In the genomic region with DNA sequence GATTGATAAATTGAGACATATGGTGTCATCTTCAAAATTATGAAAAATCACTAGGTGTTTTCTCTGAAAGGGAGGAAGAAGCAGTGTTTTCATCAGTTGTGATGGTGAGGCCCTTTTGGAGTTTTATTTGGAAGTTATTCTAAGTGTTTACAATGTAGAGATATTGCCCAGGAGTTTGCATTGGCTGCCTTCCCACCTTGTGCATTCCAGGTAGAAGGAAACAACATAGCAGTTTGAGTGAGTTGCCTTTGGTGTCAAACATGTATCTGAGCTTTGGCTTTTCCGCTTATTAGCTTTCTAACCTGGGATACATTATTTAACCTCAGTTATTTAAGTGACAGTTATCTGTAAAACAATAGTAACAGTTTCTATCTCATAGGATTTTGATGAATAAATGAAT, we compare ENCODE assay signal across 14 cellular contexts.
"Had no signal": no experiment of that assay in that cellular context is flagged by ENCODE, and none has a peak within 500 bp of the region (broad histone marks: within the 10 kb centered on the region; RNA-seq: fewer than 3 reads in every experiment).

No MANE protein-coding gene starts in this region.

- H3K27me3 Mint-ChIP-seq: activated CD4-positive, alpha-beta memory T cell treated with anti-CD3 and anti-CD28 coated beads for 36 hours; activated CD8-positive, alpha-beta memory T cell treated with anti-CD3 and anti-CD28 coated beads, Interleukin-2, amount 10 ng/mL, durations not matched to agents 7 days and 5 days; activated T-cell treated with anti-CD3 and anti-CD28 coated beads, Interleukin-2, amount 50 U/mL, for 24 hours; stimulated activated naive CD8-positive, alpha-beta T cell treated with anti-CD3 and anti-CD28 coated beads, Interleukin-15, Interleukin-2, amounts not matched to agents 100 ng/mL and 50 ng/mL, for 24 hours had no signal

- H3K9me3 Mint-ChIP-seq: activated CD4-positive, alpha-beta memory T cell treated with anti-CD3 and anti-CD28 coated beads for 36 hours; activated naive CD4-positive, alpha-beta T cell treated with anti-CD3 and anti-CD28 coated beads, Interleukin-2, amount 50 U/mL, for 72 hours; activated T-cell treated with anti-CD3 and anti-CD28 coated beads, Interleukin-2, amount 50 U/mL, for 24 hours; nephron progenitor cell; stimulated activated naive CD8-positive, alpha-beta T cell treated with anti-CD3 and anti-CD28 coated beads, Interleukin-15, Interleukin-2, amounts not matched to agents 100 ng/mL and 50 ng/mL, for 24 hours had no signal

- ATAC-seq: activated CD8-positive, alpha-beta memory T cell treated with anti-CD3 and anti-CD28 coated beads, Interleukin-2, amount 10 ng/mL, durations not matched to agents 7 days and 5 days; activated naive CD4-positive, alpha-beta T cell treated with anti-CD3 and anti-CD28 coated beads, Interleukin-2, amount 50 U/mL, for 72 hours; sciatic nerve had no signal

- H3K36me3 ChIP-seq: colonic mucosa had no signal

- H3K4me3 ChIP-seq: colonic mucosa, testis had no signal

- H3K9me3 ChIP-seq: colonic mucosa, testis had no signal

- H3K36me3 Mint-ChIP-seq: activated CD4-positive, alpha-beta memory T cell treated with anti-CD3 and anti-CD28 coated beads for 36 hours; activated naive CD4-positive, alpha-beta T cell treated with anti-CD3 and anti-CD28 coated beads, Interleukin-2, amount 50 U/mL, for 72 hours had no signal

- H3K4me3 Mint-ChIP-seq: activated CD4-positive, alpha-beta memory T cell treated with anti-CD3 and anti-CD28 coated beads for 36 hours; activated CD8-positive, alpha-beta memory T cell treated with anti-CD3 and anti-CD28 coated beads, Interleukin-2, amount 10 ng/mL, durations not matched to agents 7 days and 5 days; activated T-cell treated with anti-CD3 and anti-CD28 coated beads, Interleukin-2, amount 50 U/mL, for 24 hours; nephron progenitor cell; stimulated activated naive CD8-positive, alpha-beta T cell treated with anti-CD3 and anti-CD28 coated beads, Interleukin-15, Interleukin-2, amounts not matched to agents 100 ng/mL and 50 ng/mL, for 24 hours had no signal

- H3K27ac ChIP-seq: colonic mucosa, testis, WERI-Rb-1 had no signal

- H3K27me3 ChIP-seq: colonic mucosa, testis had no signal

- H3K4me1 ChIP-seq: colonic mucosa, testis had no signal

- H3K27ac Mint-ChIP-seq: activated CD4-positive, alpha-beta memory T cell treated with anti-CD3 and anti-CD28 coated beads for 36 hours; activated CD8-positive, alpha-beta memory T cell treated with anti-CD3 and anti-CD28 coated beads, Interleukin-2, amount 10 ng/mL, durations not matched to agents 7 days and 5 days; activated naive CD4-positive, alpha-beta T cell treated with anti-CD3 and anti-CD28 coated beads, Interleukin-2, amount 50 U/mL, for 72 hours; activated T-cell treated with anti-CD3 and anti-CD28 coated beads, Interleukin-2, amount 50 U/mL, for 24 hours; stimulated activated naive CD8-positive, alpha-beta T cell treated with anti-CD3 and anti-CD28 coated beads, Interleukin-15, Interleukin-2, amounts not matched to agents 100 ng/mL and 50 ng/mL, for 24 hours had no signal

- DNase-seq: activated CD4-positive, alpha-beta memory T cell treated with anti-CD3 and anti-CD28 coated beads for 36 hours; activated CD8-positive, alpha-beta memory T cell treated with anti-CD3 and anti-CD28 coated beads, Interleukin-2, amount 10 ng/mL, durations not matched to agents 7 days and 5 days; activated gamma-delta T cell; activated T-cell treated with anti-CD3 and anti-CD28 coated beads, Interleukin-2, amount 50 U/mL, for 24 hours; central memory CD4-positive, alpha-beta T cell; colonic mucosa; hippocampal formation; mesendoderm; nephron progenitor cell; testis; WERI-Rb-1 had no signal
